22 cellular contexts compared by ENCODE assay signal in the genomic region with DNA sequence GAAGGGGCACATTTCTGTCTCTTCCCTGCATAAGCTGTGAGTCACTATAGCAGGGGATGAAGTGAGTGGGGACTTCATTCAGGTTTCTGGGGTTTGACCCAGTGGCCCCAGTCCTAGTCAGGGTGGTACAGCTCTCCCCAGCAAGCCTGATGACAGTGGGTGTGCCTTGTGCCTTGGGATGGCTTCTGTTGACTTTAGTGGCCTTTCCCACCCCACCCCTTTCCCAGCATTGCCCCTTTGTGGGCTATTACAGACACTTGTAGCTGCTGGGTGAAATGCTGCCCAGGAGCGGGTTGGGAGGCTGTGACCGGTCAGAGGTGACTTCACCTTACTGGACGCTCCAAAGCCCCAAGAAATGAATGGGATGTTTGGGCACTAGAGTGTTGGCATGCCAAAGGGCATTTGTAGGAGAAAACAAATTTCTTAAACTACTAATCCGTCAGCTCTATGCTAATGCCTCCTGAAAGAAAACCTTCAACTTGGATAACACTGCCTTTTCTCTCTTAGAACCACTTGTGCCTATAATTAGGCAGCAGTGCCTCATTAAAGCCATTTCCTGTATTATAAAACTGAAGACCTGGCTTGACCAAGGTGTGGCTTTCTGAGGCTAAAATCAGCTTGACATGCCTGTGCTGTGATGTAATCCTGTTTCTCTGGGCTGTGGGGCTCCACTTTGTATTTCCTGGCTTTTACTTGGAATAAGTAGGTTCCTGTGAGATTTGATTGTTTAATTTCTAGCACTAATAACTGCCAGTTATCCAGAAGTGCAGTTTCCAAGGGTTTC.
DNase-seq lines count a peak whose midpoint lies in the region; ATAC-seq and TF ChIP-seq lines count a peak whose summit lies in the region.
"Had no signal": no experiment of that assay in that cellular context is flagged by ENCODE, and none has a peak within 500 bp of the region (broad histone marks: within the 10 kb centered on the region; RNA-seq: fewer than 3 reads in every experiment).

No MANE protein-coding gene starts in this region.

- no peak overlapping the region for H3K14ac ChIP-seq in trophoblast cell (ENCODE audit: low read length)

- ATAC-seq in GM23338 (no peak), esophagus mucosa (peak; percentile 50), GM18861 (IDR thresholded peaks at IDR 0.05; ENCODE audit: unreplicated experiment) (no peak)
- ATAC-seq: right lobe of liver had no signal

- H4K20me1 ChIP-seq in GM23338 (replicated peaks; ENCODE audit: insufficient read depth) = no peaks in the 10 kb centered on the region

- no CpG with 5 or more reads among the region's 4 CpGs for WGBS in trophoblast cell (ENCODE audit: extremely low coverage, insufficient coverage, insufficient read length)

- H3K27ac ChIP-seq in GM23338 (ENCODE audit: low read depth) (no peak overlapping the region), trophoblast cell (ENCODE audit: low read depth, low read length) (no peak overlapping the region)
- H3K27ac ChIP-seq: ovary, Peyer's patch, right lobe of liver, SJCRH30, tibial nerve had no signal

- H2AFZ ChIP-seq in GM23338 (peak overlapping the region; percentile 38; the same call in 1 of the 2 replicates), trophoblast cell (ENCODE audit: insufficient read depth, low read length, poor library complexity) (no peak overlapping the region)

- intact Hi-C loops in posterior vena cava (cut with DNase I) = no loop called here

- H4K12ac ChIP-seq in trophoblast cell (ENCODE audit: low read depth, low read length) = no peak overlapping the region

- H3K4me3 ChIP-seq in GM23338 (no peak overlapping the region), trophoblast cell (ENCODE audit: low read depth, low read length) (no peak overlapping the region)
- H3K4me3 ChIP-seq: ovary, Peyer's patch, right lobe of liver, SJCRH30, tibial nerve had no signal

- no peaks in the 10 kb centered on the region for H3K27me3 Mint-ChIP-seq in GM23338 (ENCODE audit: insufficient read depth, low read depth, poor library complexity)

- H3K18ac ChIP-seq in trophoblast cell (ENCODE audit: low read length) = no peak overlapping the region

- H3K27me3 ChIP-seq in GM23338 (ENCODE audit: insufficient read depth) = no peaks in the 10 kb centered on the region
- no peaks in the 10 kb centered on the region for H3K27me3 ChIP-seq in trophoblast cell (ENCODE audit: insufficient read depth, low read length)
- H3K27me3 ChIP-seq: ovary, Peyer's patch, right lobe of liver, SJCRH30, tibial nerve had no signal

- DNase-seq in GM23338 (ENCODE audit: low spot score) (no peak), NCI-H69 (lab: John Stamatoyannopoulos, UW) (peak; percentile 77), trophoblast cell (no peak), NCI-H2227 treated with DMSO at 0.1 percent for 48 hours (lab: John Stamatoyannopoulos, UW) (no peak), posterior vena cava (ENCODE audit: low spot score) (no peak)
- no peak for DNase-seq in stimulated activated CD4-positive, alpha-beta T cell treated with anti-CD3 and anti-CD28 coated beads, Interleukin-4, amount 100 ng/mL, for 24 hours
- DNase-seq: activated effector memory CD4-positive, alpha-beta T cell treated with anti-CD3 and anti-CD28 coated beads, Interleukin-2, amount 50 U/mL, for 16 hours; activated naive CD8-positive, alpha-beta T cell treated with anti-CD3 and anti-CD28 coated beads, Interleukin-2, amount 10 ng/mL, durations not matched to agents 7 days and 5 days; CD4-positive, alpha-beta T cell; GF-D8; KG1; NCI-H1092; NCI-H2029 treated with DMSO at 0.1 percent for 48 hours; NCI-H446 treated with DMSO at 0.1 percent for 48 hours; nephron progenitor cell; ovary; Peyer's patch; right lobe of liver; SJCRH30 had no signal

- peaks cover 12% of the 10 kb centered on the region; the same call in 2 of the 3 replicates for H3K4me1 Mint-ChIP-seq in GM23338
- H3K4me1 Mint-ChIP-seq: activated naive CD8-positive, alpha-beta T cell treated with anti-CD3 and anti-CD28 coated beads, Interleukin-2, amount 10 ng/mL, durations not matched to agents 7 days and 5 days had no signal

- no peaks in the 10 kb centered on the region for H3K36me3 Mint-ChIP-seq in GM23338 (ENCODE audit: low read depth)
- H3K36me3 Mint-ChIP-seq: activated naive CD8-positive, alpha-beta T cell treated with anti-CD3 and anti-CD28 coated beads, Interleukin-2, amount 10 ng/mL, durations not matched to agents 7 days and 5 days had no signal

- H3K23ac ChIP-seq in trophoblast cell (ENCODE audit: low read length) = no peak overlapping the region

- H3F3A ChIP-seq in GM23338 (replicated peaks; ENCODE audit: low read depth) = no peaks in the 10 kb centered on the region

- H3K4me3 Mint-ChIP-seq in GM23338 = no peak overlapping the region
- H3K4me3 Mint-ChIP-seq: activated naive CD8-positive, alpha-beta T cell treated with anti-CD3 and anti-CD28 coated beads, Interleukin-2, amount 10 ng/mL, durations not matched to agents 7 days and 5 days; CD4-positive, alpha-beta T cell; nephron progenitor cell had no signal

- H3K36me3 ChIP-seq in GM23338 (ENCODE audit: insufficient read depth) (no peaks in the 10 kb centered on the region), trophoblast cell (ENCODE audit: control insufficient read depth in 1 of 2, insufficient read depth in 2 of 2, low read length in 2 of 2) (no peaks in the 10 kb centered on the region)
- H3K36me3 ChIP-seq: ovary, Peyer's patch, right lobe of liver, SJCRH30, tibial nerve had no signal

- no peak for TF ChIP-seq CTCF in GM23338 (conservative IDR thresholded peaks at IDR 0.05; ENCODE audit: low read depth in 2 of 2)

- H3K27ac Mint-ChIP-seq in GM23338 = no peak overlapping the region
- H3K27ac Mint-ChIP-seq: activated naive CD8-positive, alpha-beta T cell treated with anti-CD3 and anti-CD28 coated beads, Interleukin-2, amount 10 ng/mL, durations not matched to agents 7 days and 5 days; CD4-positive, alpha-beta T cell; nephron progenitor cell had no signal

- H2AK5ac ChIP-seq in trophoblast cell (ENCODE audit: low read length) = no peak overlapping the region

- no peak overlapping the region for H2BK12ac ChIP-seq in trophoblast cell (ENCODE audit: low read length)

- H2BK120ac ChIP-seq in trophoblast cell (ENCODE audit: insufficient read depth, low read length, poor library complexity) = peak overlapping the region; percentile 1

- no peak overlapping the region for H2BK5ac ChIP-seq in trophoblast cell (ENCODE audit: low read depth, low read length, poor library complexity)

- H3K4ac ChIP-seq in trophoblast cell (ENCODE audit: low read depth, low read length) = no peak overlapping the region

- H4K8ac ChIP-seq in trophoblast cell (ENCODE audit: low read depth, low read length) = no peak overlapping the region

- peaks cover 7% of the 10 kb centered on the region for H3K79me1 ChIP-seq in trophoblast cell (ENCODE audit: low read length)

- peak overlapping the region; percentile 4 for H4K91ac ChIP-seq in trophoblast cell (ENCODE audit: low read depth, low read length)

- H3K4me2 ChIP-seq in GM23338 (no peak overlapping the region), trophoblast cell (ENCODE audit: low read length) (peak overlapping the region; percentile 33)

- no peaks in the 10 kb centered on the region for H3K9me3 Mint-ChIP-seq in GM23338
- H3K9me3 Mint-ChIP-seq: activated naive CD8-positive, alpha-beta T cell treated with anti-CD3 and anti-CD28 coated beads, Interleukin-2, amount 10 ng/mL, durations not matched to agents 7 days and 5 days; CD4-positive, alpha-beta T cell; nephron progenitor cell had no signal

- H3K9ac ChIP-seq in trophoblast cell (ENCODE audit: low read length) = no peak overlapping the region

- peaks cover 2% of the 10 kb centered on the region for H3K9me3 ChIP-seq in trophoblast cell (ENCODE audit: insufficient read depth, low read depth, low read length)
- H3K9me3 ChIP-seq: ovary, Peyer's patch, right lobe of liver, SJCRH30, tibial nerve had no signal

- H3K79me2 ChIP-seq in GM23338 (replicated peaks; ENCODE audit: insufficient read depth) (no peaks in the 10 kb centered on the region), trophoblast cell (ENCODE audit: control insufficient read depth, insufficient read depth, low read length, poor library complexity) (no peaks in the 10 kb centered on the region)

- no peaks in the 10 kb centered on the region; the same call in 1 of the 2 replicates for H3K9me2 ChIP-seq in GM23338 (ENCODE audit: insufficient read depth)

- H3K4me1 ChIP-seq in GM23338 (ENCODE audit: insufficient read depth) (no peaks in the 10 kb centered on the region; the same call in 1 of the 2 replicates), trophoblast cell (ENCODE audit: control insufficient read depth in 1 of 2, insufficient read depth in 2 of 2, low read length in 2 of 2) (peaks cover 16 to 28% of the 10 kb centered on the region in 2 experiments)
- H3K4me1 ChIP-seq: Peyer's patch, right lobe of liver had no signal

TF ChIP-seq in GM23338, 12 proteins besides CTCF, POLR2A, EP300 and RAD21 (continues in another document):
- TF ChIP-seq, protein P1, sequence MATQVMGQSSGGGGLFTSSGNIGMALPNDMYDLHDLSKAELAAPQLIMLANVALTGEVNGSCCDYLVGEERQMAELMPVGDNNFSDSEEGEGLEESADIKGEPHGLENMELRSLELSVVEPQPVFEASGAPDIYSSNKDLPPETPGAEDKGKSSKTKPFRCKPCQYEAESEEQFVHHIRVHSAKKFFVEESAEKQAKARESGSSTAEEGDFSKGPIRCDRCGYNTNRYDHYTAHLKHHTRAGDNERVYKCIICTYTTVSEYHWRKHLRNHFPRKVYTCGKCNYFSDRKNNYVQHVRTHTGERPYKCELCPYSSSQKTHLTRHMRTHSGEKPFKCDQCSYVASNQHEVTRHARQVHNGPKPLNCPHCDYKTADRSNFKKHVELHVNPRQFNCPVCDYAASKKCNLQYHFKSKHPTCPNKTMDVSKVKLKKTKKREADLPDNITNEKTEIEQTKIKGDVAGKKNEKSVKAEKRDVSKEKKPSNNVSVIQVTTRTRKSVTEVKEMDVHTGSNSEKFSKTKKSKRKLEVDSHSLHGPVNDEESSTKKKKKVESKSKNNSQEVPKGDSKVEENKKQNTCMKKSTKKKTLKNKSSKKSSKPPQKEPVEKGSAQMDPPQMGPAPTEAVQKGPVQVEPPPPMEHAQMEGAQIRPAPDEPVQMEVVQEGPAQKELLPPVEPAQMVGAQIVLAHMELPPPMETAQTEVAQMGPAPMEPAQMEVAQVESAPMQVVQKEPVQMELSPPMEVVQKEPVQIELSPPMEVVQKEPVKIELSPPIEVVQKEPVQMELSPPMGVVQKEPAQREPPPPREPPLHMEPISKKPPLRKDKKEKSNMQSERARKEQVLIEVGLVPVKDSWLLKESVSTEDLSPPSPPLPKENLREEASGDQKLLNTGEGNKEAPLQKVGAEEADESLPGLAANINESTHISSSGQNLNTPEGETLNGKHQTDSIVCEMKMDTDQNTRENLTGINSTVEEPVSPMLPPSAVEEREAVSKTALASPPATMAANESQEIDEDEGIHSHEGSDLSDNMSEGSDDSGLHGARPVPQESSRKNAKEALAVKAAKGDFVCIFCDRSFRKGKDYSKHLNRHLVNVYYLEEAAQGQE (IDR thresholded peaks at IDR 0.05; ENCODE audit: unreplicated experiment) = no peak
- TF ChIP-seq STAT1 (IDR thresholded peaks at IDR 0.05; ENCODE audit: unreplicated experiment) (no peak), ZNF331 (CRISPR knock-in tag; IDR thresholded peaks at IDR 0.05; ENCODE audit: low read depth) (no peak)
